Comparison of ENCODE assay signal across 8 cellular contexts in genomic region chr15:57705746-57706404, GRCh38. TPM values are rescaled to one million over a fixed set of nuclear protein-coding genes. Genes with fewer than 3 reads are reported as not detected.
A peak's percentile ranks its signal among the peaks of the same experiment; 100 is the strongest.
DNase-seq lines count a peak whose midpoint lies in the region; ATAC-seq, FAIRE-seq and TF ChIP-seq lines count a peak whose summit lies in the region.

No MANE protein-coding gene starts in this region.

- DNase-seq in NCI-H510A treated with DMSO at 0.1 percent for 48 hours (lab: John Stamatoyannopoulos, UW) = peak; percentile 29
- no peak for DNase-seq in NCI-H510A (lab: John Stamatoyannopoulos, UW)
- DNase-seq in activated naive CD8-positive, alpha-beta T cell treated with anti-CD3 and anti-CD28 coated beads, Interleukin-2, amount 10 ng/mL, durations not matched to agents 7 days and 5 days = no peak
- no peak for DNase-seq in kidney
- peak in 5 of 49 donors; percentile 22 to 50 (median 30) for DNase-seq in substantia nigra (lab: John Stamatoyannopoulos, UW)
- no peak for DNase-seq in GM10266 (ENCODE audit: extremely low spot score)
- no peak for DNase-seq in CD1c-positive myeloid dendritic cell (ENCODE audit: extremely low spot score)

- peak overlapping the region; percentile 87 to 95 for H3K27ac ChIP-seq in kidney (ENCODE audit: low read depth in 2 of 2, low read length in 2 of 2)
- H3K27ac ChIP-seq in substantia nigra (ENCODE audit: low read depth, low read length, poor library complexity, severe bottlenecking) = peak overlapping the region; percentile 88

- POLR2A ChIA-PET in activated naive CD8-positive, alpha-beta T cell treated with anti-CD3 and anti-CD28 coated beads, Interleukin-2, amount 10 ng/mL, durations not matched to agents 7 days and 5 days (lab: Charles Lee) = interaction anchor here (0.7 to 1.4 kb wide), 4 partner anchors 9 to 775 kb away, joined by 3 to 5 read pairs (median 4); no protein-coding TSS in a partner anchor

- ATAC-seq in activated naive CD8-positive, alpha-beta T cell treated with anti-CD3 and anti-CD28 coated beads, Interleukin-2, amount 10 ng/mL, durations not matched to agents 7 days and 5 days (ENCODE audit: low read depth) = no peak
- ATAC-seq in GM19324 (IDR thresholded peaks at IDR 0.05; ENCODE audit: low FRiP score, unreplicated experiment) = no peak

- H3K36me3 ChIP-seq in kidney (ENCODE audit: control insufficient read depth in 1 of 2, insufficient read depth in 2 of 2, low read length in 2 of 2) = peaks cover 8 to 11% of the 10 kb centered on the region in 2 donors

- FAIRE-seq in kidney (lab: Jason Lieb, UNC) = no peak

- H3K36me3 Mint-ChIP-seq in activated naive CD8-positive, alpha-beta T cell treated with anti-CD3 and anti-CD28 coated beads, Interleukin-2, amount 10 ng/mL, durations not matched to agents 7 days and 5 days = peaks cover 20% of the 10 kb centered on the region

- peak overlapping the region; percentile 68 to 92 for H3K4me3 ChIP-seq in kidney (ENCODE audit: low read length in 2 of 2)

- peaks cover 5% of the 10 kb centered on the region for H3K27me3 Mint-ChIP-seq in activated naive CD8-positive, alpha-beta T cell treated with anti-CD3 and anti-CD28 coated beads, Interleukin-2, amount 10 ng/mL, durations not matched to agents 7 days and 5 days

- peak overlapping the region; percentile 90 for H3K27ac Mint-ChIP-seq in activated naive CD8-positive, alpha-beta T cell treated with anti-CD3 and anti-CD28 coated beads, Interleukin-2, amount 10 ng/mL, durations not matched to agents 7 days and 5 days

- peak overlapping the region; percentile 37 to 93 for H3K9ac ChIP-seq in kidney (ENCODE audit: low read length in 2 of 2)

- H3K4me1 ChIP-seq in kidney (ENCODE audit: control insufficient read depth in 1 of 2, insufficient read depth in 1 of 2, low read depth in 1 of 2, low read length in 2 of 2) = peaks cover 0 to 7% of the 10 kb centered on the region in 2 donors

- peak overlapping the region; percentile 84 for H3K4me3 Mint-ChIP-seq in activated naive CD8-positive, alpha-beta T cell treated with anti-CD3 and anti-CD28 coated beads, Interleukin-2, amount 10 ng/mL, durations not matched to agents 7 days and 5 days

- peaks cover 56% of the 10 kb centered on the region for H3K4me1 Mint-ChIP-seq in activated naive CD8-positive, alpha-beta T cell treated with anti-CD3 and anti-CD28 coated beads, Interleukin-2, amount 10 ng/mL, durations not matched to agents 7 days and 5 days

- TF ChIP-seq CTCF in kidney (IDR thresholded peaks at IDR 0.05; ENCODE audit: borderline replicate concordance, extremely low read depth, insufficient read depth) (no peak), GM10266 (IDR thresholded peaks at IDR 0.05; ENCODE audit: control insufficient read depth, insufficient read depth, low read depth, missing control alignments) (no peak)

- no peaks in the 10 kb centered on the region for H3K9me3 Mint-ChIP-seq in activated naive CD8-positive, alpha-beta T cell treated with anti-CD3 and anti-CD28 coated beads, Interleukin-2, amount 10 ng/mL, durations not matched to agents 7 days and 5 days

- no peaks in the 10 kb centered on the region for H3K9me3 ChIP-seq in kidney (ENCODE audit: control insufficient read depth in 1 of 2, low read length in 2 of 2)

- intact Hi-C loops in kidney (cut with DNase I) = no loop called here

RNA-seq across cellular contexts. Expression of gene POLR2M, which starts 0.6 kb away (rescaled TPM):
- 10 to 100 TPM; 94.2 to 98.3 TPM for total RNA-seq in activated naive CD8-positive, alpha-beta T cell treated with anti-CD3 and anti-CD28 coated beads, Interleukin-2, amount 10 ng/mL, durations not matched to agents 7 days and 5 days
- 77.0 TPM for total RNA-seq in kidney
- 16.5 TPM for polyA plus RNA-seq in kidney (ENCODE audit: insufficient read depth, low read depth, low replicate concordance)
